Comparison of ENCODE assay signal across 1 cellular context in genomic region chr15:44812029-44812517, GRCh38.
TF ChIP-seq lines count a peak whose summit lies in the region.

No MANE protein-coding gene starts in this region.

TF ChIP-seq in HepG2, 621 proteins besides CTCF, POLR2A, EP300 and RAD21 (continued from another document and continues in another):
- TF ChIP-seq EHMT2 (IDR thresholded peaks at IDR 0.05; ENCODE audit: borderline replicate concordance, low read depth, low read length) (peak; percentile 46; the same call in 1 of the 2 replicates), CENPBD1 (CRISPR knock-in tag; IDR thresholded peaks at IDR 0.05; ENCODE audit: borderline replicate concordance, low read depth) (no peak), NR2F2 (IDR thresholded peaks at IDR 0.05; ENCODE audit: borderline replicate concordance, low read depth) (0 out of 2 replicates have a peak, but pooled peaks have one; percentile 21), ZNF382 (CRISPR knock-in tag; IDR thresholded peaks at IDR 0.05; ENCODE audit: borderline replicate concordance) (no peak), NCOR1 (IDR thresholded peaks at IDR 0.05; ENCODE audit: borderline replicate concordance, low read length) (peak; percentile 84), NR2F6 (IDR thresholded peaks at IDR 0.05) (peak; percentile 66), NR2F6 (CRISPR knock-in tag; IDR thresholded peaks at IDR 0.05) (peak; percentile 77), SALL1 (CRISPR knock-in tag; IDR thresholded peaks at IDR 0.05) (peak; percentile 90), ZNF530 (CRISPR knock-in tag; IDR thresholded peaks at IDR 0.05; ENCODE audit: low read depth) (no peak), NCOA5 (CRISPR knock-in tag; IDR thresholded peaks at IDR 0.05) (no peak), RBFOX2 (IDR thresholded peaks at IDR 0.05; ENCODE audit: low read depth, low read length) (no peak), CENPX (CRISPR knock-in tag; IDR thresholded peaks at IDR 0.05) (no peak), FOXK2 (IDR thresholded peaks at IDR 0.05) (peak; percentile 65; the same call in 1 of the 2 replicates), SMYD3 (CRISPR knock-in tag; IDR thresholded peaks at IDR 0.05) (no peak), REPIN1 (CRISPR knock-in tag; IDR thresholded peaks at IDR 0.05; ENCODE audit: borderline replicate concordance, low read depth) (0 out of 2 replicates have a peak, but pooled peaks have one; percentile 27), HMGXB4 (CRISPR knock-in tag; IDR thresholded peaks at IDR 0.05; ENCODE audit: borderline replicate concordance in 1 of 2, low read depth in 1 of 2) (peak in 1 of 2 experiments; percentile 82; a peak in 1 of 4 replicates), ASH2L (IDR thresholded peaks at IDR 0.05; ENCODE audit: insufficient read length, low read depth, low read length) (peak; percentile 34), SCMH1 (CRISPR knock-in tag; IDR thresholded peaks at IDR 0.05; ENCODE audit: borderline replicate concordance) (no peak), HBP1 (CRISPR knock-in tag; IDR thresholded peaks at IDR 0.05; ENCODE audit: low read depth) (no peak), ZNF891 (CRISPR knock-in tag; IDR thresholded peaks at IDR 0.05) (no peak), YY1 (IDR thresholded peaks at IDR 0.05; ENCODE audit: insufficient read depth, insufficient replicate concordance, low read depth, low read length) (peak; percentile 24), DRAP1 (CRISPR knock-in tag; IDR thresholded peaks at IDR 0.05) (peak; percentile 25; the same call in 1 of the 2 replicates), RBM39 (IDR thresholded peaks at IDR 0.05; ENCODE audit: low read depth, low read length, poor library complexity, severe bottlenecking) (no peak), ZNF563 (CRISPR knock-in tag; IDR thresholded peaks at IDR 0.05) (no peak), ZFP82 (CRISPR knock-in tag; IDR thresholded peaks at IDR 0.05; ENCODE audit: borderline replicate concordance) (no peak), MYC (CRISPR knock-in tag; IDR thresholded peaks at IDR 0.05; ENCODE audit: borderline replicate concordance) (peak; percentile 38; the same call in 1 of the 2 replicates), ZNF317 (CRISPR knock-in tag; IDR thresholded peaks at IDR 0.05) (peak; percentile 69; the same call in 1 of the 2 replicates), MEIS2 (CRISPR knock-in tag; IDR thresholded peaks at IDR 0.05) (peak; percentile 62; the same call in 1 of the 2 replicates), ELF3 (CRISPR knock-in tag; IDR thresholded peaks at IDR 0.05) (peak; percentile 85), ZBTB20 (CRISPR knock-in tag; IDR thresholded peaks at IDR 0.05; ENCODE audit: borderline replicate concordance, low read depth) (peak; percentile 61; the same call in 1 of the 2 replicates), ESRRA (CRISPR knock-in tag; IDR thresholded peaks at IDR 0.05; ENCODE audit: low read depth) (0 out of 2 replicates have a peak, but pooled peaks have one; percentile 54), ZNF160 (CRISPR knock-in tag; IDR thresholded peaks at IDR 0.05) (peak; percentile 37; the same call in 1 of the 2 replicates), KDM1A (CRISPR knock-in tag; IDR thresholded peaks at IDR 0.05) (peak; percentile 23; the same call in 1 of the 2 replicates), SNAI1 (CRISPR knock-in tag; IDR thresholded peaks at IDR 0.05; ENCODE audit: borderline replicate concordance) (peak; percentile 76; the same call in 1 of the 2 replicates), ZNF570 (CRISPR knock-in tag; IDR thresholded peaks at IDR 0.05; ENCODE audit: borderline replicate concordance) (no peak), SALL2 (CRISPR knock-in tag; IDR thresholded peaks at IDR 0.05) (0 out of 2 replicates have a peak, but pooled peaks have one; percentile 43), HNF1A (IDR thresholded peaks at IDR 0.05; ENCODE audit: low read depth) (peak; percentile 28; the same call in 1 of the 2 replicates), HNF1A (CRISPR knock-in tag; IDR thresholded peaks at IDR 0.05; ENCODE audit: borderline replicate concordance) (no peak; the same call in 1 of the 2 replicates), DMAP1 (CRISPR knock-in tag; IDR thresholded peaks at IDR 0.05) (peak; percentile 69), HDAC1 (CRISPR knock-in tag; IDR thresholded peaks at IDR 0.05) (peak; percentile 73), ZNF644 (CRISPR knock-in tag; IDR thresholded peaks at IDR 0.05; ENCODE audit: low read depth) (peak; percentile 93), FOXP1 (IDR thresholded peaks at IDR 0.05) (no peak), FOXP1 (CRISPR knock-in tag; IDR thresholded peaks at IDR 0.05) (peak; percentile 75), HMG20A (CRISPR knock-in tag; IDR thresholded peaks at IDR 0.05; ENCODE audit: borderline replicate concordance) (peak; percentile 87; the same call in 1 of the 2 replicates), ZNF12 (CRISPR knock-in tag; IDR thresholded peaks at IDR 0.05) (0 out of 2 replicates have a peak, but pooled peaks have one; percentile 48)
- TF ChIP-seq, protein P1, sequence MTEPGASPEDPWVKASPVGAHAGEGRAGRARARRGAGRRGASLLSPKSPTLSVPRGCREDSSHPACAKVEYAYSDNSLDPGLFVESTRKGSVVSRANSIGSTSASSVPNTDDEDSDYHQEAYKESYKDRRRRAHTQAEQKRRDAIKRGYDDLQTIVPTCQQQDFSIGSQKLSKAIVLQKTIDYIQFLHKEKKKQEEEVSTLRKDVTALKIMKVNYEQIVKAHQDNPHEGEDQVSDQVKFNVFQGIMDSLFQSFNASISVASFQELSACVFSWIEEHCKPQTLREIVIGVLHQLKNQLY (CRISPR knock-in tag; IDR thresholded peaks at IDR 0.05), result peak; percentile 55; the same call in 1 of the 2 replicates
- TF ChIP-seq, protein P2, sequence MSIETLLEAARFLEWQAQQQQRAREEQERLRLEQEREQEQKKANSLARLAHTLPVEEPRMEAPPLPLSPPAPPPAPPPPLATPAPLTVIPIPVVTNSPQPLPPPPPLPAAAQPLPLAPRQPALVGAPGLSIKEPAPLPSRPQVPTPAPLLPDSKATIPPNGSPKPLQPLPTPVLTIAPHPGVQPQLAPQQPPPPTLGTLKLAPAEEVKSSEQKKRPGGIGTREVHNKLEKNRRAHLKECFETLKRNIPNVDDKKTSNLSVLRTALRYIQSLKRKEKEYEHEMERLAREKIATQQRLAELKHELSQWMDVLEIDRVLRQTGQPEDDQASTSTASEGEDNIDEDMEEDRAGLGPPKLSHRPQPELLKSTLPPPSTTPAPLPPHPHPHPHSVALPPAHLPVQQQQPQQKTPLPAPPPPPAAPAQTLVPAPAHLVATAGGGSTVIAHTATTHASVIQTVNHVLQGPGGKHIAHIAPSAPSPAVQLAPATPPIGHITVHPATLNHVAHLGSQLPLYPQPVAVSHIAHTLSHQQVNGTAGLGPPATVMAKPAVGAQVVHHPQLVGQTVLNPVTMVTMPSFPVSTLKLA (IDR thresholded peaks at IDR 0.05), result no peak
- TF ChIP-seq, protein P3, sequence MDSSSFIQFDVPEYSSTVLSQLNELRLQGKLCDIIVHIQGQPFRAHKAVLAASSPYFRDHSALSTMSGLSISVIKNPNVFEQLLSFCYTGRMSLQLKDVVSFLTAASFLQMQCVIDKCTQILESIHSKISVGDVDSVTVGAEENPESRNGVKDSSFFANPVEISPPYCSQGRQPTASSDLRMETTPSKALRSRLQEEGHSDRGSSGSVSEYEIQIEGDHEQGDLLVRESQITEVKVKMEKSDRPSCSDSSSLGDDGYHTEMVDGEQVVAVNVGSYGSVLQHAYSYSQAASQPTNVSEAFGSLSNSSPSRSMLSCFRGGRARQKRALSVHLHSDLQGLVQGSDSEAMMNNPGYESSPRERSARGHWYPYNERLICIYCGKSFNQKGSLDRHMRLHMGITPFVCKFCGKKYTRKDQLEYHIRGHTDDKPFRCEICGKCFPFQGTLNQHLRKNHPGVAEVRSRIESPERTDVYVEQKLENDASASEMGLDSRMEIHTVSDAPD (CRISPR knock-in tag; IDR thresholded peaks at IDR 0.05), result peak; percentile 94
- TF ChIP-seq, protein P4, sequence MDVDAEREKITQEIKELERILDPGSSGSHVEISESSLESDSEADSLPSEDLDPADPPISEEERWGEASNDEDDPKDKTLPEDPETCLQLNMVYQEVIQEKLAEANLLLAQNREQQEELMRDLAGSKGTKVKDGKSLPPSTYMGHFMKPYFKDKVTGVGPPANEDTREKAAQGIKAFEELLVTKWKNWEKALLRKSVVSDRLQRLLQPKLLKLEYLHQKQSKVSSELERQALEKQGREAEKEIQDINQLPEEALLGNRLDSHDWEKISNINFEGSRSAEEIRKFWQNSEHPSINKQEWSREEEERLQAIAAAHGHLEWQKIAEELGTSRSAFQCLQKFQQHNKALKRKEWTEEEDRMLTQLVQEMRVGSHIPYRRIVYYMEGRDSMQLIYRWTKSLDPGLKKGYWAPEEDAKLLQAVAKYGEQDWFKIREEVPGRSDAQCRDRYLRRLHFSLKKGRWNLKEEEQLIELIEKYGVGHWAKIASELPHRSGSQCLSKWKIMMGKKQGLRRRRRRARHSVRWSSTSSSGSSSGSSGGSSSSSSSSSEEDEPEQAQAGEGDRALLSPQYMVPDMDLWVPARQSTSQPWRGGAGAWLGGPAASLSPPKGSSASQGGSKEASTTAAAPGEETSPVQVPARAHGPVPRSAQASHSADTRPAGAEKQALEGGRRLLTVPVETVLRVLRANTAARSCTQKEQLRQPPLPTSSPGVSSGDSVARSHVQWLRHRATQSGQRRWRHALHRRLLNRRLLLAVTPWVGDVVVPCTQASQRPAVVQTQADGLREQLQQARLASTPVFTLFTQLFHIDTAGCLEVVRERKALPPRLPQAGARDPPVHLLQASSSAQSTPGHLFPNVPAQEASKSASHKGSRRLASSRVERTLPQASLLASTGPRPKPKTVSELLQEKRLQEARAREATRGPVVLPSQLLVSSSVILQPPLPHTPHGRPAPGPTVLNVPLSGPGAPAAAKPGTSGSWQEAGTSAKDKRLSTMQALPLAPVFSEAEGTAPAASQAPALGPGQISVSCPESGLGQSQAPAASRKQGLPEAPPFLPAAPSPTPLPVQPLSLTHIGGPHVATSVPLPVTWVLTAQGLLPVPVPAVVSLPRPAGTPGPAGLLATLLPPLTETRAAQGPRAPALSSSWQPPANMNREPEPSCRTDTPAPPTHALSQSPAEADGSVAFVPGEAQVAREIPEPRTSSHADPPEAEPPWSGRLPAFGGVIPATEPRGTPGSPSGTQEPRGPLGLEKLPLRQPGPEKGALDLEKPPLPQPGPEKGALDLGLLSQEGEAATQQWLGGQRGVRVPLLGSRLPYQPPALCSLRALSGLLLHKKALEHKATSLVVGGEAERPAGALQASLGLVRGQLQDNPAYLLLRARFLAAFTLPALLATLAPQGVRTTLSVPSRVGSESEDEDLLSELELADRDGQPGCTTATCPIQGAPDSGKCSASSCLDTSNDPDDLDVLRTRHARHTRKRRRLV (CRISPR knock-in tag; IDR thresholded peaks at IDR 0.05), result 0 out of 2 replicates have a peak, but pooled peaks have one; percentile 35
